Comparison of ENCODE assay signal across 8 cellular contexts in the genomic region with DNA sequence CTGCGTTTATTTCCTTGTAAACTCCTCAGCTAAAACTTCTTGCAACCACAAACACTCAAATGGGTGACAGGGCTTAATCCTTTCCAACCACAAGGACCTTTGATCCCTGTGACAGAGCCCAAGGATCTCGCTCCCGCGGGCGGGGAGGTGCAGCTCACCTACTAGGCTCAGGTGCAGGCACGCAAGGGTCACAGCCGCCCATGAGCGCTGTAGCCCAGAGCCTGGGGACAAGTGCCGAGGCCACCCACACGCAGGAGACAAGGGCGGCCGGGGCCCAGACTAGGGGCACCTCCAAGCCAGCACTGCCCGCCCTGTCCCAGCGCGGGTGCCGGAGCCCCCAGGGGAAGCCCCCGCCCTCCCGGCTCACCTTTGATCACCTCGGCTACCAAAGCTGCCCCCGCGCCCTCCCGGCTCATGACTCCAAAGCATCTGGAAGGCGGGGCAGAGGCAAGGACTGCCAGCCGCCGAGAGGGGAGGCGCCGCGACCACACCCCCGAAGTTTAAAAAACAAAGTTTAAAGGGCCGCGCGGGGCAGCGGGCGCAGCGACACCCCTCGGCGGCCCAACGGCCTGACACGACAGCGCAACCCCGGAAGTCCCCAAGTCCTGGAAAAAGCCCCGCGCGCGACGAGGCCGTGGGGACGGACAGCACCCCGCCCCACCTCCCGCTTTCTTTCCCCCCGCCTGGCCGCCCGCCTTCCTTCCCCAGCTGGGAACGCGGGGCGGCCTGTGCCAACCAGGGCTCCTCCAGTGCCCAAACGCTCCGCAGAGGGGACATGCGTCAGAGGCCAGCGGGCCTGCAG. TPM values are rescaled to one million over a fixed set of nuclear protein-coding genes. Genes with fewer than 3 reads are reported as not detected.
DNase-seq lines count a peak whose midpoint lies in the region; ATAC-seq and TF ChIP-seq lines count a peak whose summit lies in the region.

No MANE protein-coding gene starts in this region.

- H3K36me3 Mint-ChIP-seq in nephron progenitor cell (ENCODE audit: low read depth), result peaks cover 22% of the 10 kb centered on the region

- no peaks in the 10 kb centered on the region for H3K9me3 Mint-ChIP-seq in nephron progenitor cell

- H3K27ac ChIP-seq in AG04450 (ENCODE audit: low read depth, low read length), result peak overlapping the region; percentile 57
- H3K27ac ChIP-seq in Peyer's patch, result peak overlapping the region; percentile 89 to 97 (median 95)

- POLR2A ChIA-PET in AG04450 (lab: Yijun Ruan, JAX), result interaction anchor here (0.7 to 1.1 kb wide), 2 partner anchors 45 to 48 kb away, joined by 3 to 5 read pairs; no protein-coding TSS in a partner anchor

- H3K36me3 ChIP-seq in Peyer's patch, result peaks cover 0 to 10% (median 0%) of the 10 kb centered on the region in 3 donors

- no peaks in the 10 kb centered on the region; the same call in 1 of the 2 replicates for H3K9me3 ChIP-seq in AG04450 (ENCODE audit: control insufficient read depth, insufficient read depth, low read length)
- no peaks in the 10 kb centered on the region for H3K9me3 ChIP-seq in Peyer's patch

- H3K27me3 ChIP-seq in AG04450 (ENCODE audit: control insufficient read depth, insufficient read depth, low read length), result no peaks in the 10 kb centered on the region
- H3K27me3 ChIP-seq in Peyer's patch, result no peaks in the 10 kb centered on the region

- CTCF ChIA-PET in AG04450 (lab: Charles Lee), result interaction anchor here (0.6 to 1.7 kb wide), 5 partner anchors 9 to 77 kb away, joined by 3 to 6 read pairs (median 3); no protein-coding TSS in a partner anchor

- peaks cover 12% of the 10 kb centered on the region for H3K4me1 Mint-ChIP-seq in nephron progenitor cell

- peaks cover 8% of the 10 kb centered on the region for H3K27me3 Mint-ChIP-seq in nephron progenitor cell (ENCODE audit: low read depth, poor library complexity)

- H3K4me3 Mint-ChIP-seq in nephron progenitor cell, result peak overlapping the region; percentile 82

- DNase-seq in AG04450 (ENCODE audit: low read depth, low spot score) (no peak), Peyer's patch (peak; percentile 84 to 94 (median 91)), fibroblast of pulmonary artery (ENCODE audit: low read depth) (peak; percentile 26), nephron progenitor cell (peak; percentile 76)
- peak; percentile 79 for DNase-seq in activated effector memory CD4-positive, alpha-beta T cell treated with Interleukin-2 at 50 U/mL for 16 hours
- peak; percentile 77 for DNase-seq in stimulated activated naive CD8-positive, alpha-beta T cell treated with anti-CD3 and anti-CD28 coated beads, Interleukin-15, Interleukin-2, amounts not matched to agents 100 U/mL and 50 U/mL, for 24 hours

- peak; percentile 46 for TF ChIP-seq CTCF in AG04450 (IDR thresholded peaks at IDR 0.05; ENCODE audit: low read depth, low read length)
- peak; percentile 24 to 79 (median 75) for TF ChIP-seq CTCF in Peyer's patch (IDR thresholded peaks at IDR 0.05)
- peak; percentile 22 for TF ChIP-seq CTCF in fibroblast of pulmonary artery (IDR thresholded peaks at IDR 0.05; ENCODE audit: low read length, missing control alignments)
- TF ChIP-seq CTCF in nephron progenitor cell (IDR thresholded peaks at IDR 0.05), result peak; percentile 53

- H3K27ac Mint-ChIP-seq in nephron progenitor cell, result no peak overlapping the region

- ATAC-seq in GM18517 (IDR thresholded peaks at IDR 0.05; ENCODE audit: unreplicated experiment) (peak; percentile 78), HG03064 (IDR thresholded peaks at IDR 0.05; ENCODE audit: low read depth, unreplicated experiment) (peak; percentile 86)
- ATAC-seq in stimulated activated naive CD8-positive, alpha-beta T cell treated with anti-CD3 and anti-CD28 coated beads, Interleukin-15, Interleukin-2, amounts not matched to agents 100 U/mL and 50 U/mL, for 24 hours, result peak; percentile 88

- TF ChIP-seq POLR2A in Peyer's patch (IDR thresholded peaks at IDR 0.05), result peak; percentile 46 to 61

- peak overlapping the region; percentile 63 for H3K4me3 ChIP-seq in AG04450 (ENCODE audit: low read depth, low read length)
- H3K4me3 ChIP-seq in Peyer's patch, result peak overlapping the region; percentile 67 to 83 (median 70)
- peak overlapping the region; percentile 62 for H3K4me3 ChIP-seq in fibroblast of pulmonary artery (replicated peaks; ENCODE audit: low read depth, low read length)

- H3K4me1 ChIP-seq in Peyer's patch, result peaks cover 0 to 18% (median 2%) of the 10 kb centered on the region in 4 donors

RNA-seq across cellular contexts. Expression of gene CDC14B, which starts 53.0 kb away (rescaled TPM):
- polyA plus RNA-seq in AG04450 (2011; rRNA removed), result 17.1 and 19.1 TPM in 2 replicates
- polyA minus RNA-seq in AG04450 (2011; rRNA and poly(A)+ RNA removed), result 32.8 and 33.6 TPM in 2 replicates
- total RNA-seq in Peyer's patch, result 10 to 100 TPM; 23.9 to 36.6 (median 35.7) TPM

Comparison
In these comparisons a context has a peak if more than half of its experiments do, and no peak if none do; other contexts are left out.
1. CTCF ChIP-seq: peak in every context shown above with its lines; median percentile 75 in Peyer's patch; 53 in nephron progenitor cell; 46 in AG04450; 22 in fibroblast of pulmonary artery.